Comparison of ENCODE assay signal across 10 cellular contexts in the genomic region with DNA sequence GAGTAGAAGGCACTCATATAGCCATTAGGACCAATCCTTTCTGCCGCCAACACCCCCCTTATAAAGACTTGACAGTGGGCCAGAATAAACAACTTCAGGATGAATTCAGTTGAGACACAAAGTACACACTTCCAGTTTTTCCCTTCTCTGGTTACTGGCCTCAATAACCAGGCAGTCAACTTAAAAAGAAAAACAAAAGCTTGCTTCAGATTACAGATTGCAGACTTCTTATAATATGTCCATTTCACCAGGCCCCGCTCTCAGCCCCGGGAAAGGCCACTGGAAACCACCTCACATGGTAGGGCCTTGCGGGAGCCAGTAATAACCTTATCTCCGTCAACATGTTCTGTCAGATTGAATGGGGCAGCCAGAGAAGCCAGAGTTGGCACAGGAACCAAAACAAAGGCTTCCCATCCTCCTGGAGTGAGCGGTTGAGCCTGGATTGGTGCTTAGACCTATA.
A peak's percentile ranks its signal among the peaks of the same experiment; 100 is the strongest.
DNase-seq lines count a peak whose midpoint lies in the region; ATAC-seq and TF ChIP-seq lines count a peak whose summit lies in the region.
"Had no signal": no experiment of that assay in that cellular context is flagged by ENCODE, and none has a peak within 500 bp of the region (broad histone marks: within the 10 kb centered on the region; RNA-seq: fewer than 3 reads in every experiment).

No MANE protein-coding gene starts in this region.

- TF ChIP-seq POLR2A in esophagus muscularis mucosa (IDR thresholded peaks at IDR 0.05; ENCODE audit: low read depth), result no peak

- H3K27me3 ChIP-seq in esophagus muscularis mucosa, result no peaks in the 10 kb centered on the region
- no peaks in the 10 kb centered on the region for H3K27me3 ChIP-seq in osteoblast (ENCODE audit: insufficient read depth, low read length)
- no peaks in the 10 kb centered on the region for H3K27me3 ChIP-seq in GM23338 (ENCODE audit: insufficient read depth)
- no peaks in the 10 kb centered on the region for H3K27me3 ChIP-seq in HAP-1 (ENCODE audit: low read depth)

- 36% methylated on average over 6 of the region's 6 CpGs for WGBS in esophagus muscularis mucosa

- ATAC-seq in GM23338 (no peak), HG02759 (IDR thresholded peaks at IDR 0.05; ENCODE audit: unreplicated experiment) (no peak)

- H2AFZ ChIP-seq in osteoblast (ENCODE audit: low read length) (no peak overlapping the region), GM23338 (no peak overlapping the region)

- H3K27ac ChIP-seq in esophagus muscularis mucosa (replicated peaks in 1 of 4) (peak overlapping the region; percentile 87 to 94 (median 90)), osteoblast (ENCODE audit: low read depth, low read length) (peak overlapping the region; percentile 99), GM23338 (ENCODE audit: low read depth) (no peak overlapping the region)

- TF ChIP-seq CTCF in esophagus muscularis mucosa (IDR thresholded peaks at IDR 0.05) (no peak), osteoblast (IDR thresholded peaks at IDR 0.05; ENCODE audit: extremely low read depth, low read depth, low read length) (no peak), GM23338 (conservative IDR thresholded peaks at IDR 0.05; ENCODE audit: low read depth in 2 of 2) (no peak)

- H3K4me2 ChIP-seq in osteoblast (ENCODE audit: insufficient read depth, low read length) (peak overlapping the region; percentile 47), GM23338 (no peak overlapping the region)

- H3K4me1 Mint-ChIP-seq in GM23338, result peaks cover 27% of the 10 kb centered on the region
- H3K4me1 Mint-ChIP-seq: B cell had no signal

- H3K4me1 ChIP-seq in esophagus muscularis mucosa, result peaks cover 71 to 85% (median 84%) of the 10 kb centered on the region in 4 donors
- peaks cover 77% of the 10 kb centered on the region for H3K4me1 ChIP-seq in osteoblast (ENCODE audit: insufficient read depth, low read length)
- H3K4me1 ChIP-seq in GM23338 (ENCODE audit: insufficient read depth), result peaks cover 17% of the 10 kb centered on the region
- no peaks in the 10 kb centered on the region for H3K4me1 ChIP-seq in HAP-1

- H4K20me1 ChIP-seq in osteoblast (ENCODE audit: insufficient read depth, low read length), result no peaks in the 10 kb centered on the region
- H4K20me1 ChIP-seq in GM23338 (replicated peaks; ENCODE audit: insufficient read depth), result no peaks in the 10 kb centered on the region

- no peaks in the 10 kb centered on the region for H3K36me3 Mint-ChIP-seq in GM23338 (ENCODE audit: low read depth)

- H3K79me2 ChIP-seq in osteoblast (ENCODE audit: insufficient read depth, low read length) (peaks cover 60% of the 10 kb centered on the region), GM23338 (replicated peaks; ENCODE audit: insufficient read depth) (no peaks in the 10 kb centered on the region)

- no peak overlapping the region for H3K4me3 Mint-ChIP-seq in GM23338
- H3K4me3 Mint-ChIP-seq: activated T-helper 1 cell treated with anti-CD3 and anti-CD28 coated beads, Interleukin-12 subunit alpha, Interleukin-12 subunit beta, Interleukin-2, Interleukin-4 antibody, amounts not matched to agents 30 ng/mL and 10 ng/mL and 1 ng/mL, durations not matched to agents 14 hours and 24 hours and 36 hours; B cell had no signal

- no peaks in the 10 kb centered on the region for H3K9me3 Mint-ChIP-seq in GM23338
- H3K9me3 Mint-ChIP-seq: activated T-helper 1 cell treated with anti-CD3 and anti-CD28 coated beads, Interleukin-12 subunit alpha, Interleukin-12 subunit beta, Interleukin-2, Interleukin-4 antibody, amounts not matched to agents 30 ng/mL and 10 ng/mL and 1 ng/mL, durations not matched to agents 14 hours and 24 hours and 36 hours had no signal

- H3K4me3 ChIP-seq in esophagus muscularis mucosa (no peak overlapping the region), osteoblast (ENCODE audit: insufficient read depth, low read length) (peak overlapping the region; percentile 1), GM23338 (no peak overlapping the region), HAP-1 (no peak overlapping the region)

- DNase-seq in Caki2 (ENCODE audit: low read depth) (peak; percentile 45), NCI-H69 (lab: John Stamatoyannopoulos, UW) (peak; percentile 17), esophagus muscularis mucosa (ENCODE audit: extremely low spot score) (peak; percentile 91), osteoblast (ENCODE audit: insufficient read length, low spot score, missing footprints) (no peak), GM23338 (ENCODE audit: low spot score) (no peak), HAP-1 (ENCODE audit: low spot score in 2 of 2) (no peak), mesenteric fat pad (ENCODE audit: low spot score) (no peak)

- peaks cover 2% of the 10 kb centered on the region for H3K27me3 Mint-ChIP-seq in GM23338 (ENCODE audit: insufficient read depth, low read depth, poor library complexity)

- H3K9me2 ChIP-seq in GM23338 (ENCODE audit: insufficient read depth), result peaks cover 3% of the 10 kb centered on the region; the same call in 1 of the 2 replicates

- H3K9me3 ChIP-seq in esophagus muscularis mucosa (no peaks in the 10 kb centered on the region), osteoblast (ENCODE audit: low read depth, low read length) (no peaks in the 10 kb centered on the region), HAP-1 (no peaks in the 10 kb centered on the region)

- H3K36me3 ChIP-seq in esophagus muscularis mucosa, result no peaks in the 10 kb centered on the region
- H3K36me3 ChIP-seq in osteoblast (ENCODE audit: insufficient read depth, low read length), result peaks cover 4% of the 10 kb centered on the region
- no peaks in the 10 kb centered on the region for H3K36me3 ChIP-seq in GM23338 (ENCODE audit: insufficient read depth)
- no peaks in the 10 kb centered on the region for H3K36me3 ChIP-seq in HAP-1 (replicated peaks)

- no peak for TF ChIP-seq EP300 in esophagus muscularis mucosa (IDR thresholded peaks at IDR 0.05)

- in situ Hi-C loops in Caki2 (cut with HindIII; ENCODE audit: low pct_unique_long_range_greater_than_20kb, low sequenced_read_pairs) (no loop called here), HAP-1 (cut with MboI; ENCODE audit: low sequenced_read_pairs) (no loop called here)

- intact Hi-C loops in esophagus muscularis mucosa (cut with DNase I), result loop anchor here (5.0 kb wide), 1 partner anchor 40 kb away; no protein-coding TSS in a partner anchor

- H3K27ac Mint-ChIP-seq in GM23338, result no peak overlapping the region
- H3K27ac Mint-ChIP-seq: activated T-helper 1 cell treated with anti-CD3 and anti-CD28 coated beads, Interleukin-12 subunit alpha, Interleukin-12 subunit beta, Interleukin-2, Interleukin-4 antibody, amounts not matched to agents 30 ng/mL and 10 ng/mL and 1 ng/mL, durations not matched to agents 14 hours and 24 hours and 36 hours; B cell had no signal

- no peaks in the 10 kb centered on the region for H3F3A ChIP-seq in GM23338 (replicated peaks; ENCODE audit: low read depth)

TF ChIP-seq in GM23338, 12 proteins besides CTCF, POLR2A, EP300 and RAD21 (continues in another document):
- TF ChIP-seq EZH2 (IDR thresholded peaks at IDR 0.05; ENCODE audit: low read depth, unreplicated experiment), result no peak

Comparison
In these comparisons a context has a peak if more than half of its experiments do, and no peak if none do; other contexts are left out.
1. DNase-seq: peak in Caki2 (single experiment), NCI-H69 (single experiment) and esophagus muscularis mucosa (single experiment); none in osteoblast (single experiment), GM23338 (single experiment), HAP-1 (0 of 2) and mesenteric fat pad (single experiment).